ENCODE assay signal across 8 cellular contexts in genomic region chr15:65916664-65917406, GRCh38. TPM values are rescaled to one million over a fixed set of nuclear protein-coding genes. Genes with fewer than 3 reads are reported as not detected.
DNase-seq lines count a peak whose midpoint lies in the region; ATAC-seq and TF ChIP-seq lines count a peak whose summit lies in the region.

No MANE protein-coding gene starts in this region.

- CTCF ChIA-PET in CD4-positive, alpha-beta T cell (lab: Charles Lee) = no interaction called here

- H3K27ac ChIP-seq in CD4-positive, alpha-beta T cell (ENCODE audit: low read depth, low read length) = no peak overlapping the region
- no peak overlapping the region for H3K27ac ChIP-seq in Peyer's patch

- TF ChIP-seq CTCF in CD4-positive, alpha-beta T cell (IDR thresholded peaks at IDR 0.05) = no peak
- TF ChIP-seq CTCF in Peyer's patch (IDR thresholded peaks at IDR 0.05) (peak in 4 of 6 experiments; percentile 29 to 45 (median 38)), cardiac fibroblast (IDR thresholded peaks at IDR 0.05; ENCODE audit: low read depth, low read length) (peak; percentile 89)

- peak; percentile 51 for ATAC-seq in CD4-positive, alpha-beta T cell (ENCODE audit: poor library complexity)
- ATAC-seq in GM18517 (IDR thresholded peaks at IDR 0.05; ENCODE audit: unreplicated experiment) (peak; percentile 55), HG02943 (IDR thresholded peaks at IDR 0.05; ENCODE audit: low read depth, unreplicated experiment) (peak; percentile 47), left colon (peak; percentile 80)

- POLR2A ChIA-PET in CD4-positive, alpha-beta T cell (lab: Charles Lee) = no interaction called here

- H3K9me3 Mint-ChIP-seq in CD4-positive, alpha-beta T cell = no peaks in the 10 kb centered on the region

- no peaks in the 10 kb centered on the region for H3K36me3 Mint-ChIP-seq in CD4-positive, alpha-beta T cell (ENCODE audit: low read depth)

- H3K4me3 Mint-ChIP-seq in CD4-positive, alpha-beta T cell = no peak overlapping the region

- H3K4me1 ChIP-seq in Peyer's patch = no peaks in the 10 kb centered on the region

- H3K27ac Mint-ChIP-seq in CD4-positive, alpha-beta T cell = peak overlapping the region; percentile 65

- H3K27me3 Mint-ChIP-seq in CD4-positive, alpha-beta T cell = no peaks in the 10 kb centered on the region

- H3K9me3 ChIP-seq in CD4-positive, alpha-beta T cell (ENCODE audit: control insufficient read depth, low read length) = no peaks in the 10 kb centered on the region
- no peaks in the 10 kb centered on the region for H3K9me3 ChIP-seq in Peyer's patch

- no peaks in the 10 kb centered on the region for H3K27me3 ChIP-seq in CD4-positive, alpha-beta T cell (ENCODE audit: control insufficient read depth, insufficient read depth, low read length)
- no peaks in the 10 kb centered on the region for H3K27me3 ChIP-seq in Peyer's patch

- peaks cover 6% of the 10 kb centered on the region for H3K4me1 Mint-ChIP-seq in CD4-positive, alpha-beta T cell (ENCODE audit: low read depth)

- TF ChIP-seq POLR2A in Peyer's patch (IDR thresholded peaks at IDR 0.05) = no peak

- DNase-seq in CD4-positive, alpha-beta T cell = no peak
- peak in 2 of 3 donors; percentile 23 to 52 for DNase-seq in Peyer's patch
- peak; percentile 75 to 81 for DNase-seq in cardiac fibroblast (ENCODE audit: low read depth in 2 of 2)
- DNase-seq in left colon = peak in 1 of 2 donors; percentile 37
- DNase-seq in stimulated activated CD4-positive, alpha-beta T cell treated with anti-CD3 and anti-CD28 coated beads, Interleukin-4, amount 100 ng/mL, for 48 hours (ENCODE audit: low read depth in 2 of 2) = peak; percentile 20 to 26
- DNase-seq in GM19240 (ENCODE audit: insufficient read length, low spot score) = no peak

- intact Hi-C loops in CD4-positive, alpha-beta T cell (cut with DNase I, micrococcal nuclease) = no loop called here
- intact Hi-C loops in left colon (cut with DNase I, micrococcal nuclease) = no loop called here

- H3K4me3 ChIP-seq in Peyer's patch (no peak overlapping the region), cardiac fibroblast (replicated peaks in 1 of 2; ENCODE audit: low read depth in 2 of 2, low read length in 2 of 2) (no peak overlapping the region)

- peaks cover 0 to 7% (median 0%) of the 10 kb centered on the region in 3 donors for H3K36me3 ChIP-seq in Peyer's patch

RNA-seq across cellular contexts. Expression of gene RAB11A, which starts 47.5 kb away (rescaled TPM):
- 100 to 1,000 TPM in 1 of 2 experiments, 10 to 100 TPM in 1; 98.5 to 102 TPM for total RNA-seq in CD4-positive, alpha-beta T cell
- total RNA-seq in Peyer's patch (100 to 1,000 TPM; 144 to 220 (median 199) TPM), left colon (100 to 1,000 TPM; 334 to 358 TPM)

Comparison
In these comparisons a context has a peak if more than half of its experiments do, and no peak if none do; other contexts are left out.
1. DNase-seq: peak in Peyer's patch (2 of 3), cardiac fibroblast (2 of 2) and stimulated activated CD4-positive, alpha-beta T cell treated with anti-CD3 and anti-CD28 coated beads, Interleukin-4, amount 100 ng/mL, for 48 hours (2 of 2); none in CD4-positive, alpha-beta T cell (0 of 10) and GM19240 (single experiment).
2. Peak in every context shown above with its lines, with median percentiles within 50 percentile points of each other: ATAC-seq.